Comparison of ENCODE assay signal across 9 cellular contexts in the genomic region with DNA sequence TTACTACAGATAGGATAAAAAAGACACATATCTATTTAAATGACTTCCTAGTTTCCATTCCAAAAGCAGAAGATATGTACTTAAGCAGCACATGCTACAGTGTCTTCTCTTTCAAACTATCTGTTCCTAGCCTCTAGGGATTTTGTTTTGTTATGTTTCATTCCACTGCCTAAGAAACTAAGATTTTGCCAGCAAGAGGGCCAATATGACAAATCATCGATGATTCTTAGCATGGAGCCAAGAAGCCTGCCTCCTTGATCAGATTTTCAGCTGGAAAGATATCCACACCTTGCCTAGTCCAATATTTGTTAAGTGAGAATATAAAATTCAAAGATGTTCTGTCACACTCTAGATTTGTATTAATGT. TPM values are rescaled to one million over a fixed set of nuclear protein-coding genes. Genes with fewer than 3 reads are reported as not detected.
DNase-seq lines count a peak whose midpoint lies in the region; ATAC-seq and TF ChIP-seq lines count a peak whose summit lies in the region.
"Had no signal": no experiment of that assay in that cellular context is flagged by ENCODE, and none has a peak within 500 bp of the region (broad histone marks: within the 10 kb centered on the region; RNA-seq: fewer than 3 reads in every experiment).

No MANE protein-coding gene starts in this region.

- H3K27ac ChIP-seq in BLaER1 treated with 17β-estradiol and CSF1 and Interleukin-3, amounts not matched to agents 10 nM and 100 nM, result peak overlapping the region; percentile 95 to 100 (median 99)

- POLR2A ChIA-PET in MCF 10A (lab: Yijun Ruan, JAX), result interaction anchor here (0.9 to 10.7 kb wide), 6 partner anchors 7 to 390 kb away, joined by 3 to 167 read pairs (median 6); a partner anchor contains a TSS

- no peak for ATAC-seq in left lobe of liver
- ATAC-seq in HG03565 (IDR thresholded peaks at IDR 0.05; ENCODE audit: unreplicated experiment), result no peak
- ATAC-seq in GM18858 (IDR thresholded peaks at IDR 0.05; ENCODE audit: unreplicated experiment), result no peak

- no peaks in the 10 kb centered on the region for H3K9me3 Mint-ChIP-seq in MCF 10A (ENCODE audit: unreplicated experiment)
- peaks cover 4% of the 10 kb centered on the region for H3K9me3 Mint-ChIP-seq in nephron progenitor cell

- peak overlapping the region; percentile 97 to 99 (median 98) for H3K4me2 ChIP-seq in BLaER1 treated with 17β-estradiol and CSF1 and Interleukin-3, amounts not matched to agents 10 nM and 100 nM

- H3K27me3 Mint-ChIP-seq in MCF 10A (ENCODE audit: insufficient read depth, unreplicated experiment) (no peaks in the 10 kb centered on the region), nephron progenitor cell (ENCODE audit: low read depth, poor library complexity) (no peaks in the 10 kb centered on the region)

- CTCF ChIA-PET in MCF 10A (lab: Yijun Ruan, JAX), result interaction anchor here (4.6 kb wide), 1 partner anchor 35 kb away, joined by 23 read pairs; no protein-coding TSS in a partner anchor

- H3K36me3 Mint-ChIP-seq in MCF 10A (ENCODE audit: insufficient read depth, unreplicated experiment) (peaks cover 61% of the 10 kb centered on the region), nephron progenitor cell (ENCODE audit: low read depth) (peaks cover 78% of the 10 kb centered on the region)

- H3K4me1 ChIP-seq in BLaER1 treated with 17β-estradiol and CSF1 and Interleukin-3, amounts not matched to agents 10 nM and 100 nM, result peaks cover 87 to 90% (median 89%) of the 10 kb centered on the region in 10 experiments

- H3K4me3 Mint-ChIP-seq in MCF 10A (ENCODE audit: unreplicated experiment), result no peak overlapping the region
- no peak overlapping the region for H3K4me3 Mint-ChIP-seq in nephron progenitor cell

- peaks cover 37 to 100% (median 100%) of the 10 kb centered on the region in 11 experiments; a peak in 21 of 22 replicates for H4K20me1 ChIP-seq in BLaER1 treated with 17β-estradiol and CSF1 and Interleukin-3, amounts not matched to agents 10 nM and 100 nM

- no peaks in the 10 kb centered on the region for H3K9me3 ChIP-seq in BLaER1 treated with 17β-estradiol and CSF1 and Interleukin-3, amounts not matched to agents 10 nM and 100 nM (replicated peaks in 1 of 11)

- TF ChIP-seq CTCF in LNCaP clone FGC (IDR thresholded peaks at IDR 0.05; ENCODE audit: control insufficient read depth, extremely low read depth, insufficient read depth) (no peak), MCF 10A (IDR thresholded peaks at IDR 0.05; ENCODE audit: unreplicated experiment) (no peak), nephron progenitor cell (IDR thresholded peaks at IDR 0.05) (no peak)

- peak overlapping the region; percentile 87 to 99 (median 96); a peak in 14 of 20 replicates for H3K4me3 ChIP-seq in BLaER1 treated with 17β-estradiol and CSF1 and Interleukin-3, amounts not matched to agents 10 nM and 100 nM
- no peak overlapping the region; the same call in 1 of the 2 replicates for H3K4me3 ChIP-seq in LNCaP clone FGC (ENCODE audit: low read depth, low read length)

- DNase-seq in LNCaP clone FGC (ENCODE audit: low read depth), result peak; percentile 27
- DNase-seq in MCF 10A (ENCODE audit: unreplicated experiment), result no peak
- no peak for DNase-seq in nephron progenitor cell
- DNase-seq in left lobe of liver (ENCODE audit: low spot score), result no peak
- no peak for DNase-seq in mucosa of gallbladder (ENCODE audit: low spot score)
- DNase-seq: GF-D8 had no signal

- H3K36me3 ChIP-seq in BLaER1 treated with 17β-estradiol and CSF1 and Interleukin-3, amounts not matched to agents 10 nM and 100 nM, result peaks cover 3 to 61% (median 35%) of the 10 kb centered on the region in 11 experiments; a peak in 19 of 22 replicates

- H3K27ac Mint-ChIP-seq in MCF 10A (ENCODE audit: low read depth, unreplicated experiment) (peak overlapping the region; percentile 82), nephron progenitor cell (peak overlapping the region; percentile 81)

- H3K4me1 Mint-ChIP-seq in MCF 10A (ENCODE audit: insufficient read depth, unreplicated experiment), result peaks cover 56% of the 10 kb centered on the region
- H3K4me1 Mint-ChIP-seq in nephron progenitor cell, result peaks cover 77% of the 10 kb centered on the region

- no peaks in the 10 kb centered on the region for H3K27me3 ChIP-seq in BLaER1 treated with 17β-estradiol and CSF1 and Interleukin-3, amounts not matched to agents 10 nM and 100 nM

- peak overlapping the region; percentile 75 to 100 (median 99) for H3K9ac ChIP-seq in BLaER1 treated with 17β-estradiol and CSF1 and Interleukin-3, amounts not matched to agents 10 nM and 100 nM

- BruUV-seq in MCF 10A (replicated peaks; lab: Mats Ljungman, UMichigan), result no TSS peak

- intact Hi-C loops in MCF 10A (cut with micrococcal nuclease), result no loop called here

RNA-seq across cellular contexts. Expression of a gene that starts 7.0 kb away (rescaled TPM):
- 108 and 170 TPM in 2 replicates for total RNA-seq in MCF 10A (2022)
- total RNA-seq in left lobe of liver, result 29.2 TPM
- total RNA-seq in mucosa of gallbladder, result 64.5 TPM

RNA-seq across cellular contexts. Expression of a gene that starts 7.2 kb away (rescaled TPM):
- total RNA-seq in MCF 10A (2022), result 18.0 and 24.0 TPM in 2 replicates
- 5.7 TPM for total RNA-seq in left lobe of liver
- 8.5 TPM for total RNA-seq in mucosa of gallbladder
